Comparison of ENCODE assay signal across 8 cellular contexts in the genomic region with DNA sequence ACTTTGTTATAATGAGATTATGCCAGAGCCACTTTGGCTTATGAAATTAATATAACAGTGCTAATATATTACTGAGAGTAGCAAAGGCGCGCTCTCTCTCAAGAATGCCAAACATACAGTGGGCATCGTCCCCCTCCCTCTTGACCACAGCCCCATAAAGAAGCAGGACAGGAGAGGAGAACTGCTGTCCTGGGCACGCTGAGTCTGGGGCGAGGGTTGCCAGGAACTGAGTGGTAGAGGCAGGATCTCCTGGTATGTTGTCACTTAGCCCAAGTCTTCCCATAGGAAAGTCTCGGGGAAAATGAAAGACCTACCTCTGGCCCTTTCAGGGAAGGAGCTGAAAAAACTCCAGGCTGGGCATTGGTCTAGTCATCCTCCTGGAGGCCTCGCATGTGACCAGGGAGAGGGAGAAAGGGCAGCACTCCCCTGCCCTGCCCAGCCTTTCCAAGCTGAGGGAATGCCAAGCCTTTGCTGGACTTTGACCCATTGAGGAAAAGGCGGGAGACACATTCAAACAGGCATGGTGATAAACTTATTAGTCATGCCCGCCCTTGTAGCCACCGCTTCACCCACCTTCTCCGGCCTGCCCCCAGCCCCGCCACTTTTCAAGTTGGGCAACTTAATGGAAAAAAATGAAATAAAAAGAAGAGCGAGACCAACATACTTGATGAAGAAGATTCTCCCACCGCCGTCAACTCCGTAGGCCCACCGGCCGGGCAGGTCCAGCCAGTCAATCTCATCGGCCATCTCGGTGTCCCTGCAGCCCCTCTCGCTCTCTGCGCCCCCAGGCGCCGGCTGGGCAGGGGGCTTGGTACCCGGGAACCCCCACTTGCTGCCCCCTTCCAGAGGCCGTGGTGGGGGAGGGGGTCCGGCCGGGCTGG. TPM values are rescaled to one million over a fixed set of nuclear protein-coding genes. Genes with fewer than 3 reads are reported as not detected.
DNase-seq lines count a peak whose midpoint lies in the region; ATAC-seq and TF ChIP-seq lines count a peak whose summit lies in the region.

No MANE protein-coding gene starts in this region.

- intact Hi-C loops in CD8-positive, alpha-beta T cell (cut with DNase I, micrococcal nuclease) = loop anchor here in 1 of 2 experiments (5.0 kb wide), 1 partner anchor 85 kb away; no protein-coding TSS in a partner anchor

- no peak overlapping the region for H3K27ac Mint-ChIP-seq in CD8-positive, alpha-beta T cell

- TF ChIP-seq POLR2A in Peyer's patch (IDR thresholded peaks at IDR 0.05) = peak; percentile 22 to 49

- no peaks in the 10 kb centered on the region for H3K9me3 ChIP-seq in CD8-positive, alpha-beta T cell (ENCODE audit: low read length)
- H3K9me3 ChIP-seq in Peyer's patch = no peaks in the 10 kb centered on the region
- H3K9me3 ChIP-seq in osteoblast (ENCODE audit: low read depth, low read length) = no peaks in the 10 kb centered on the region

- H3K36me3 Mint-ChIP-seq in CD8-positive, alpha-beta T cell = no peaks in the 10 kb centered on the region

- no peaks in the 10 kb centered on the region for H3K79me2 ChIP-seq in osteoblast (ENCODE audit: insufficient read depth, low read length)

- no peak overlapping the region for H2AFZ ChIP-seq in osteoblast (ENCODE audit: low read length)

- peaks cover 12% of the 10 kb centered on the region for H3K4me1 ChIP-seq in CD8-positive, alpha-beta T cell (ENCODE audit: insufficient read depth, low read length)
- peaks cover 0 to 14% (median 2%) of the 10 kb centered on the region in 4 donors for H3K4me1 ChIP-seq in Peyer's patch
- peaks cover 8% of the 10 kb centered on the region for H3K4me1 ChIP-seq in osteoblast (ENCODE audit: insufficient read depth, low read length)

- peak overlapping the region; percentile 75 for H3K4me2 ChIP-seq in osteoblast (ENCODE audit: insufficient read depth, low read length)

- peaks cover 5% of the 10 kb centered on the region for H3K27me3 ChIP-seq in CD8-positive, alpha-beta T cell (ENCODE audit: insufficient read depth, low read length)
- no peaks in the 10 kb centered on the region for H3K27me3 ChIP-seq in Peyer's patch
- peaks cover 94% of the 10 kb centered on the region for H3K27me3 ChIP-seq in osteoblast (ENCODE audit: insufficient read depth, low read length)

- POLR2A ChIA-PET in CD8-positive, alpha-beta T cell (lab: Charles Lee) = interaction anchor here (1.2 kb wide), 1 partner anchor 21 kb away, joined by 3 read pairs; no protein-coding TSS in a partner anchor

- no peaks in the 10 kb centered on the region for H3K36me3 ChIP-seq in CD8-positive, alpha-beta T cell (ENCODE audit: insufficient read depth, low read length)
- H3K36me3 ChIP-seq in Peyer's patch (no peaks in the 10 kb centered on the region), osteoblast (ENCODE audit: insufficient read depth, low read length) (no peaks in the 10 kb centered on the region)

- TF ChIP-seq CTCF in CD8-positive, alpha-beta T cell (IDR thresholded peaks at IDR 0.05) = no peak
- no peak for TF ChIP-seq CTCF in Peyer's patch (IDR thresholded peaks at IDR 0.05)
- no peak for TF ChIP-seq CTCF in fibroblast of pulmonary artery (IDR thresholded peaks at IDR 0.05; ENCODE audit: low read length, missing control alignments)
- TF ChIP-seq CTCF in osteoblast (IDR thresholded peaks at IDR 0.05; ENCODE audit: extremely low read depth, low read depth, low read length) = no peak

- no peak overlapping the region for H3K27ac ChIP-seq in CD8-positive, alpha-beta T cell (ENCODE audit: low read depth, low read length)
- peak overlapping the region in 3 of 4 donors; percentile 65 to 97 (median 89) for H3K27ac ChIP-seq in Peyer's patch
- H3K27ac ChIP-seq in osteoblast (ENCODE audit: low read depth, low read length) = no peak overlapping the region

- peak overlapping the region; percentile 70 for H3K4me3 ChIP-seq in CD8-positive, alpha-beta T cell (ENCODE audit: low read depth, low read length)
- H3K4me3 ChIP-seq in Peyer's patch = peak overlapping the region; percentile 41 to 73 (median 53)
- H3K4me3 ChIP-seq in fibroblast of pulmonary artery (replicated peaks; ENCODE audit: low read depth, low read length) = peak overlapping the region; percentile 42
- peak overlapping the region; percentile 61 for H3K4me3 ChIP-seq in osteoblast (ENCODE audit: insufficient read depth, low read length)

- DNase-seq in CD8-positive, alpha-beta T cell = no peak
- peak in 2 of 3 donors; percentile 85 to 92 for DNase-seq in Peyer's patch
- no peak for DNase-seq in fibroblast of pulmonary artery (ENCODE audit: low read depth)
- no peak for DNase-seq in osteoblast (ENCODE audit: insufficient read length, low spot score, missing footprints)
- no peak for DNase-seq in inferior parietal cortex (ENCODE audit: extremely low spot score)
- no peak for DNase-seq in retina

- peaks cover 11% of the 10 kb centered on the region for H3K27me3 Mint-ChIP-seq in CD8-positive, alpha-beta T cell (ENCODE audit: low read depth)

- H4K20me1 ChIP-seq in osteoblast (ENCODE audit: insufficient read depth, low read length) = peaks cover 3% of the 10 kb centered on the region

- no peaks in the 10 kb centered on the region for H3K9me3 Mint-ChIP-seq in CD8-positive, alpha-beta T cell

- no peak for ATAC-seq in CD8-positive, alpha-beta T cell
- ATAC-seq in GM18868 (IDR thresholded peaks at IDR 0.05; ENCODE audit: unreplicated experiment) (no peak), GM21723 (IDR thresholded peaks at IDR 0.05; ENCODE audit: unreplicated experiment) (no peak)

- CTCF ChIA-PET in CD8-positive, alpha-beta T cell (lab: Charles Lee) = interaction anchor here (1.0 to 10.1 kb wide), 7 partner anchors 9 to 506 kb away, joined by 3 to 64 read pairs (median 5); no protein-coding TSS in a partner anchor

- peaks cover 13% of the 10 kb centered on the region for H3K4me1 Mint-ChIP-seq in CD8-positive, alpha-beta T cell (ENCODE audit: low read depth)

- H3K4me3 Mint-ChIP-seq in CD8-positive, alpha-beta T cell = peak overlapping the region; percentile 78

RNA-seq across cellular contexts. Expression of a gene that starts 17.4 kb away (rescaled TPM):
- total RNA-seq in CD8-positive, alpha-beta T cell = under 1 TPM; 0.11 to 0.14 TPM
- total RNA-seq in Peyer's patch = 10 to 100 TPM; 57.3 to 91.6 (median 70.2) TPM
- 0.29 and 0.36 TPM in 2 replicates for total RNA-seq in osteoblast

RNA-seq across cellular contexts. Expression of a gene that starts 34.5 kb away (rescaled TPM):
- total RNA-seq in CD8-positive, alpha-beta T cell = 100 to 1,000 TPM; 144 to 146 TPM
- total RNA-seq in Peyer's patch (10 to 100 TPM; 33.8 to 90.5 (median 72.3) TPM), osteoblast (21.5 and 23.9 TPM in 2 replicates)

Comparison
In these comparisons a context has a peak if more than half of its experiments do, and no peak if none do; other contexts are left out.
1. DNase-seq: peak in Peyer's patch (2 of 3); none in CD8-positive, alpha-beta T cell (0 of 7), fibroblast of pulmonary artery (single experiment), osteoblast (single experiment), inferior parietal cortex (single experiment) and retina (single experiment).
2. H3K27ac ChIP-seq: peak in Peyer's patch (3 of 4); none in CD8-positive, alpha-beta T cell (single experiment) and osteoblast (single experiment).
3. RNA of a gene that starts 17.4 kb away (total RNA-seq): 57.3 to 91.6 TPM in Peyer's patch; 0.29 to 0.36 TPM in osteoblast and 0.11 to 0.14 TPM in CD8-positive, alpha-beta T cell; every median in the first group is over 10 times any median in the second.
4. Peak in every context shown above with its lines, with median percentiles within 50 percentile points of each other: H3K4me3 ChIP-seq.